Comparison of ENCODE assay signal across 8 cellular contexts in the genomic region with DNA sequence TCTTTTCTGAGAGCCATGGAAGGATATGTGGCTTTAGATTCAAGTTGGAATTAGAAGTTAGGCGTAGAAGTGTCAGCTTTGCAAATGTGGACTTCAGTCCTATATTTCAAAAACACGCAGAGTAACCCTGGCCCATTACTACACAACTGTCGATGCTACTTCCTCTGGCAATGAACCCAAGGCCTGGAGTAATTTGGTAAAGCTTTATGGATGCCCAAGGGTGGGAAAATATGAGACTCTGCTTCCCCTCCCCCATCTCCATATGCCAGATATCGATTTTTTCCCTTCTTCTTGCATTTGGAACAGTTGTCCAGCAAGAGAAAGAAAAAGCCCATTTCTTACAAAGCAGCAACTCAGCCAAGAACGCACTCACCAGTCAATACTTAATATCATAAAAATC. TPM values are rescaled to one million over a fixed set of nuclear protein-coding genes. Genes with fewer than 3 reads are reported as not detected.
DNase-seq lines count a peak whose midpoint lies in the region; ATAC-seq and TF ChIP-seq lines count a peak whose summit lies in the region.

No MANE protein-coding gene starts in this region.

- peaks cover 71% of the 10 kb centered on the region for H3K36me3 Mint-ChIP-seq in Calu3 (ENCODE audit: insufficient read depth, unreplicated experiment)
- no peaks in the 10 kb centered on the region for H3K36me3 Mint-ChIP-seq in osteocyte (ENCODE audit: unreplicated experiment)

- DNase-seq in Calu3 (no peak), NCI-H446 treated with DMSO at 0.1 percent for 48 hours (lab: John Stamatoyannopoulos, UW) (peak; percentile 74), coronary artery (ENCODE audit: low spot score) (peak; percentile 29), osteocyte (ENCODE audit: extremely low spot score, unreplicated experiment) (no peak), ACHN (no peak), middle frontal gyrus (ENCODE audit: extremely low spot score, low spot score) (no peak)
- DNase-seq in stimulated activated naive CD4-positive, alpha-beta T cell (lab: John Stamatoyannopoulos, UW), result no peak

- in situ Hi-C loops in ACHN (cut with HindIII; ENCODE audit: low pct_ligation_motif_present, low pct_unique_long_range_greater_than_20kb, low sequenced_read_pairs), result no loop called here

- TF ChIP-seq CTCF in Calu3 (IDR thresholded peaks at IDR 0.05; ENCODE audit: unreplicated experiment) (no peak), coronary artery (IDR thresholded peaks at IDR 0.05) (no peak), osteocyte (IDR thresholded peaks at IDR 0.05) (no peak)

- H3K4me1 Mint-ChIP-seq in Calu3 (ENCODE audit: low read depth, unreplicated experiment) (peaks cover 39% of the 10 kb centered on the region), osteocyte (ENCODE audit: unreplicated experiment) (peaks cover 43% of the 10 kb centered on the region)

- H3K4me3 ChIP-seq in coronary artery, result no peak overlapping the region

- H3K27me3 Mint-ChIP-seq in Calu3 (ENCODE audit: unreplicated experiment) (no peaks in the 10 kb centered on the region), osteocyte (ENCODE audit: unreplicated experiment) (no peaks in the 10 kb centered on the region)

- H3K27ac Mint-ChIP-seq in Calu3 (ENCODE audit: unreplicated experiment) (peak overlapping the region; percentile 95), osteocyte (ENCODE audit: unreplicated experiment) (peak overlapping the region; percentile 96)

- H3K27ac ChIP-seq in coronary artery, result peak overlapping the region in 1 of 2 donors; percentile 94

- H3K4me3 Mint-ChIP-seq in Calu3 (ENCODE audit: low read depth, unreplicated experiment), result no peak overlapping the region
- no peak overlapping the region for H3K4me3 Mint-ChIP-seq in osteocyte (ENCODE audit: unreplicated experiment)

- intact Hi-C loops in Calu3 (cut with micrococcal nuclease; ENCODE audit: unreplicated experiment), result no loop called here

- no peak for ATAC-seq in HG03095 (IDR thresholded peaks at IDR 0.05; ENCODE audit: unreplicated experiment)

- CTCF ChIA-PET in Calu3 (lab: Charles Lee), result no interaction called here

- no TSS peak for BruUV-seq in Calu3 (replicated peaks; lab: Mats Ljungman, UMichigan)

- no peaks in the 10 kb centered on the region for H3K9me3 Mint-ChIP-seq in Calu3 (ENCODE audit: low read depth, unreplicated experiment)
- no peaks in the 10 kb centered on the region for H3K9me3 Mint-ChIP-seq in osteocyte (ENCODE audit: unreplicated experiment)

RNA-seq across cellular contexts. Expression of a gene that starts 2.9 kb away (rescaled TPM):
- total RNA-seq in Calu3 (2022), result 70.3 and 71.5 TPM in 2 replicates
- 141 and 145 TPM in 2 replicates for total RNA-seq in osteocyte

RNA-seq across cellular contexts. Expression of a gene that starts 5.7 kb away (rescaled TPM):
- total RNA-seq in Calu3 (2022), result 40.4 and 43.7 TPM in 2 replicates
- total RNA-seq in osteocyte, result 34.7 and 40.5 TPM in 2 replicates

Comparison
In these comparisons a context has a peak if more than half of its experiments do, and no peak if none do; other contexts are left out.
1. DNase-seq: peak in NCI-H446 treated with DMSO at 0.1 percent for 48 hours (single experiment) and coronary artery (single experiment); none in Calu3 (single experiment), osteocyte (single experiment), ACHN (single experiment), stimulated activated naive CD4-positive, alpha-beta T cell (0 of 6) and middle frontal gyrus (single experiment).